In genomic region chr12:50174971-50175715, GRCh38 we compare ENCODE assay signal across 8 cellular contexts. TPM values are rescaled to one million over a fixed set of nuclear protein-coding genes. Genes with fewer than 3 reads are reported as not detected.
DNase-seq lines count a peak whose midpoint lies in the region; ATAC-seq and TF ChIP-seq lines count a peak whose summit lies in the region.

No MANE protein-coding gene starts in this region.

- ATAC-seq in GM21423 (IDR thresholded peaks at IDR 0.05; ENCODE audit: unreplicated experiment) (no peak), HG02885 (IDR thresholded peaks at IDR 0.05; ENCODE audit: poor library complexity, unreplicated experiment) (no peak), HG03432 (IDR thresholded peaks at IDR 0.05; ENCODE audit: unreplicated experiment) (no peak)

- H3K27me3 Mint-ChIP-seq in mesothelial cell of epicardium (ENCODE audit: low read depth): no peaks in the 10 kb centered on the region

- no peak overlapping the region for H3K4me3 Mint-ChIP-seq in mesothelial cell of epicardium

- H3K27ac Mint-ChIP-seq in mesothelial cell of epicardium: peak overlapping the region; percentile 0

- peaks cover 11% of the 10 kb centered on the region for H3K4me1 Mint-ChIP-seq in mesothelial cell of epicardium

- TF ChIP-seq CTCF in mesothelial cell of epicardium (IDR thresholded peaks at IDR 0.05; ENCODE audit: unreplicated experiment): peak; percentile 80

- H3K36me3 Mint-ChIP-seq in mesothelial cell of epicardium: peaks cover 18% of the 10 kb centered on the region

- peaks cover 2% of the 10 kb centered on the region for H3K9me3 Mint-ChIP-seq in mesothelial cell of epicardium

- peak; percentile 45 for DNase-seq in D341Med (ENCODE audit: low spot score)
- peak; percentile 81 for DNase-seq in HT-29 (ENCODE audit: low spot score)
- peak; percentile 44 for DNase-seq in OCI-M2 (lab: John Stamatoyannopoulos, UW; ENCODE audit: unreplicated experiment)
- peak; percentile 64 to 80 for DNase-seq in dermis microvascular lymphatic vessel endothelial cell (ENCODE audit: low read depth in 2 of 2)
- DNase-seq in mesothelial cell of epicardium (ENCODE audit: low spot score in 2 of 2, unreplicated experiment in 2 of 2): no peak

RNA-seq across cellular contexts. Expression of gene CERS5, which starts 8.0 kb away (rescaled TPM):
- total RNA-seq in HT-29 (2014; rRNA removed; shearing (Covaris generic)): 13.9 and 20.5 TPM in 2 replicates
- total RNA-seq in dermis microvascular lymphatic vessel endothelial cell: 25.8 and 28.1 TPM in 2 replicates
- 70.4 to 77.1 TPM (median 75.3 TPM) in 3 replicates for total RNA-seq in mesothelial cell of epicardium

Comparison
In these comparisons a context has a peak if more than half of its experiments do, and no peak if none do; other contexts are left out.
1. DNase-seq: peak in D341Med (single experiment), HT-29 (single experiment), OCI-M2 (single experiment) and dermis microvascular lymphatic vessel endothelial cell (2 of 2); none in mesothelial cell of epicardium (0 of 2).